ENCODE assay signal across 11 cellular contexts in genomic region chr10:73742454-73742734, GRCh38. TPM values are rescaled to one million over a fixed set of nuclear protein-coding genes. Genes with fewer than 3 reads are reported as not detected.
DNase-seq lines count a peak whose midpoint lies in the region; ATAC-seq, FAIRE-seq and TF ChIP-seq lines count a peak whose summit lies in the region.
"Had no signal": no experiment of that assay in that cellular context is flagged by ENCODE, and none has a peak within 500 bp of the region (broad histone marks: within the 10 kb centered on the region; RNA-seq: fewer than 3 reads in every experiment).

No MANE protein-coding gene starts in this region.

- no peak overlapping the region for H3K18ac ChIP-seq in IMR-90 (ENCODE audit: low read depth, low read length)

- TF ChIP-seq CTCF in Caco-2 (IDR thresholded peaks at IDR 0.05; ENCODE audit: insufficient read depth in 1 of 2, low read depth in 1 of 2, low read length in 1 of 2, severe bottlenecking in 1 of 2, unreplicated experiment in 1 of 2) (no peak), IMR-90 (conservative IDR thresholded peaks at IDR 0.05; ENCODE audit: low read depth, low read length) (no peak), K562 (IDR thresholded peaks at IDR 0.05 in 2 of 3, conservative IDR thresholded peaks at IDR 0.05 in 1 of 3; ENCODE audit: insufficient read depth in 2 of 3, low read depth in 1 of 3, low read length in 3 of 3) (no peak), natural killer cell (IDR thresholded peaks at IDR 0.05) (no peak), lower leg skin (IDR thresholded peaks at IDR 0.05) (no peak)

- no peak for FAIRE-seq in K562 (lab: Jason Lieb, UNC)

- H3K36me3 Mint-ChIP-seq in Caco-2 (ENCODE audit: insufficient read depth, unreplicated experiment), result peaks cover 42% of the 10 kb centered on the region
- no peaks in the 10 kb centered on the region for H3K36me3 Mint-ChIP-seq in natural killer cell

- dilution Hi-C loops in IMR-90 (cut with HindIII; ENCODE audit: low sequenced_read_pairs, unreplicated experiment), result no loop called here

- no peak overlapping the region for H3K23ac ChIP-seq in IMR-90 (ENCODE audit: low read depth, low read length)

- no TSS peak for BruUV-seq in Caco-2 (replicated peaks; lab: Mats Ljungman, UMichigan)
- no TSS peak for BruUV-seq in IMR-90 (replicated peaks; lab: Mats Ljungman, UMichigan)
- no TSS peak for BruUV-seq in K562 (replicated peaks; lab: Mats Ljungman, UMichigan)

- H2BK120ac ChIP-seq in IMR-90 (ENCODE audit: low read depth, low read length), result no peak overlapping the region

- no peak overlapping the region for H3K14ac ChIP-seq in IMR-90 (replicated peaks; ENCODE audit: low read depth, low read length)

- H4K20me1 ChIP-seq in IMR-90 (ENCODE audit: insufficient read depth, low read length), result peaks cover 3% of the 10 kb centered on the region; the same call in 1 of the 2 replicates
- no peaks in the 10 kb centered on the region for H4K20me1 ChIP-seq in K562 (replicated peaks; ENCODE audit: control insufficient read depth, insufficient read depth, low read length)

- peak overlapping the region; percentile 99 for H3K27ac Mint-ChIP-seq in Caco-2 (ENCODE audit: unreplicated experiment)
- peak overlapping the region; percentile 98 to 99 for H3K27ac Mint-ChIP-seq in natural killer cell

- H3K4me1 ChIP-seq in Caco-2 (peaks cover 6% of the 10 kb centered on the region; the same call in 1 of the 2 replicates), IMR-90 (ENCODE audit: control insufficient read depth, insufficient read depth, low read length) (peaks cover 2% of the 10 kb centered on the region; the same call in 1 of the 2 replicates), K562 (replicated peaks in 1 of 2; ENCODE audit: control insufficient read depth in 2 of 2, insufficient read depth in 2 of 2, low read length in 2 of 2) (peaks cover 5 to 21% of the 10 kb centered on the region in 2 experiments; a peak in 3 of 5 replicates)

- H2BK20ac ChIP-seq in IMR-90 (ENCODE audit: low read depth, low read length), result no peak overlapping the region

- H3K36me3 ChIP-seq in Caco-2 (ENCODE audit: control insufficient read depth, insufficient read depth, low read length) (no peaks in the 10 kb centered on the region), IMR-90 (ENCODE audit: control insufficient read depth, insufficient read depth, low read length) (peaks cover 12% of the 10 kb centered on the region; the same call in 1 of the 2 replicates), K562 (ENCODE audit: control insufficient read depth, insufficient read depth, low read length) (peaks cover 38% of the 10 kb centered on the region)

- TF ChIP-seq RAD21 in IMR-90 (IDR thresholded peaks at IDR 0.05; ENCODE audit: low read length) (no peak), K562 (CRISPR knock-in tag; conservative IDR thresholded peaks at IDR 0.05 in 1 of 2, IDR thresholded peaks at IDR 0.05 in 1 of 2) (no peak)

- H3K4me3 Mint-ChIP-seq in Caco-2 (ENCODE audit: unreplicated experiment), result no peak overlapping the region
- peak overlapping the region; percentile 65 for H3K4me3 Mint-ChIP-seq in natural killer cell

- H3K79me1 ChIP-seq in IMR-90 (ENCODE audit: low read depth in 1 of 2, low read length in 2 of 2), result peaks cover 19 to 55% of the 10 kb centered on the region in 2 experiments

- H3K56ac ChIP-seq in IMR-90 (ENCODE audit: extremely low read depth, insufficient read depth, low read length), result no peak overlapping the region

- no peak overlapping the region for H2AFZ ChIP-seq in IMR-90 (replicated peaks; ENCODE audit: low read length, poor library complexity)
- H2AFZ ChIP-seq in K562 (ENCODE audit: low read depth, low read length), result no peak overlapping the region

- H3K4me3 ChIP-seq in Caco-2 (ENCODE audit: low read depth, low read length), result no peak overlapping the region
- H3K4me3 ChIP-seq in IMR-90 (ENCODE audit: insufficient read depth, low read depth, low read length), result no peak overlapping the region
- H3K4me3 ChIP-seq in K562, result no peak overlapping the region
- no peak overlapping the region for H3K4me3 ChIP-seq in lower leg skin (ENCODE audit: low read depth, poor library complexity, severe bottlenecking)

- no peak overlapping the region for H3K27ac ChIP-seq in IMR-90 (ENCODE audit: insufficient read depth, low read length)
- peak overlapping the region; percentile 99 for H3K27ac ChIP-seq in K562 (ENCODE audit: extremely low read depth, low read depth, low read length)

- in situ Hi-C loops in IMR-90 (cut with MboI; ENCODE audit: low sequenced_read_pairs) (no loop called here), K562 (cut with MboI) (no loop called here)

- POLR2A ChIA-PET in Caco-2 (lab: Charles Lee) (interaction anchor here (2.0 kb wide), 1 partner anchor 12 kb away, joined by 11 read pairs; no protein-coding TSS in a partner anchor), IMR-90 (lab: Charles Lee; ENCODE audit: unreplicated experiment) (no interaction called here), K562 (lab: Yijun Ruan, JAX) (interaction anchor here (0.6 to 6.3 kb wide), 9 partner anchors 10 to 74 kb away, joined by 3 to 118 read pairs (median 4); partner anchors contain the start of gene CHCHD1)

- H3K79me2 ChIP-seq in K562 (ENCODE audit: control insufficient read depth, insufficient read depth, low read length), result peaks cover 56% of the 10 kb centered on the region

- TF ChIP-seq EP300 in K562 (IDR thresholded peaks at IDR 0.05; ENCODE audit: low read length), result no peak

- CTCF ChIA-PET in Caco-2 (lab: Charles Lee), result no interaction called here
- CTCF ChIA-PET in IMR-90 (lab: Yijun Ruan, JAX), result no interaction called here
- CTCF ChIA-PET in K562 (lab: Yijun Ruan, JAX; ENCODE audit: low intra/inter-chr PET ratio), result no interaction called here

- TF ChIP-seq POLR2A in IMR-90 (IDR thresholded peaks at IDR 0.05; ENCODE audit: low read depth, low read length) (no peak), K562 (conservative IDR thresholded peaks at IDR 0.05) (peak; percentile 63), lower leg skin (IDR thresholded peaks at IDR 0.05) (no peak)

- 94% methylated on average over 5 of the region's 5 CpGs; no CpG with 5 or more reads in 1 of the 2 experiments for WGBS in IMR-90 (ENCODE audit: extremely low coverage in 2 of 2, insufficient read length in 1 of 2), 2 experiments
- WGBS in K562 (ENCODE audit: insufficient coverage, low coverage, missing lambda C conversion rate), result 80% methylated on average over 5 of the region's 5 CpGs
- 90 to 93% methylated on average over 5 of the region's 5 CpGs for WGBS in lower leg skin, 2 donors

- H3K27me3 ChIP-seq in Caco-2 (replicated peaks; ENCODE audit: control insufficient read depth, insufficient read depth, low read length), result no peaks in the 10 kb centered on the region
- no peaks in the 10 kb centered on the region for H3K27me3 ChIP-seq in IMR-90 (ENCODE audit: control insufficient read depth, insufficient read depth, low read length)
- no peaks in the 10 kb centered on the region for H3K27me3 ChIP-seq in K562 (ENCODE audit: control insufficient read depth in 2 of 2, insufficient read depth in 2 of 2, low read length in 2 of 2)

- H4K91ac ChIP-seq in IMR-90 (ENCODE audit: insufficient read depth, low read depth, low read length), result no peak overlapping the region

- H2BK15ac ChIP-seq in IMR-90 (ENCODE audit: low read depth, low read length), result no peak overlapping the region

- H3K9me3 Mint-ChIP-seq in Caco-2 (ENCODE audit: unreplicated experiment) (no peaks in the 10 kb centered on the region), natural killer cell (no peaks in the 10 kb centered on the region)

- DNase-seq in Caco-2 (no peak), IMR-90 (no peak), K562 (ENCODE audit: extremely low read depth in 1 of 4, low spot score in 3 of 4) (peak in 1 of 4 experiments; percentile 19), natural killer cell (no peak), lower leg skin (ENCODE audit: low spot score in 2 of 2) (no peak), AML-193 (lab: John Stamatoyannopoulos, UW) (no peak)
- DNase-seq: activated gamma-delta T cell; central memory CD4-positive, alpha-beta T cell; NCI-H1092; Right ventricle myocardium superior had no signal

- no peak overlapping the region for H2BK5ac ChIP-seq in IMR-90 (ENCODE audit: low read depth, low read length, poor library complexity, severe bottlenecking)

- intact Hi-C loops in Caco-2 (cut with micrococcal nuclease; ENCODE audit: unreplicated experiment) (loop anchor here (5.0 kb wide), 1 partner anchor 45 kb away; the partner anchor contains the start of gene ZSWIM8), IMR-90 (cut with micrococcal nuclease) (loop anchor here (10.0 kb wide), 1 partner anchor 218 kb away; no protein-coding TSS in a partner anchor), K562 (cut with micrococcal nuclease) (loop anchor here (5.0 kb wide), 1 partner anchor 90 kb away; no protein-coding TSS in a partner anchor), natural killer cell (cut with micrococcal nuclease) (no loop called here), lower leg skin (cut with DNase I; ENCODE audit: low total_unique reads) (no loop called here)

- 0 out of 2 replicates have a peak, but pooled peaks cover 3% of the 10 kb centered on the region for H3K9me1 ChIP-seq in IMR-90 (ENCODE audit: insufficient read depth, low read length)
- no peaks in the 10 kb centered on the region for H3K9me1 ChIP-seq in K562 (ENCODE audit: control insufficient read depth, insufficient read depth, low read length)

- no peak overlapping the region for H3K9ac ChIP-seq in IMR-90 (ENCODE audit: low read depth, low read length)
- H3K9ac ChIP-seq in K562 (ENCODE audit: insufficient read depth in 1 of 2, low read depth in 2 of 2, low read length in 2 of 2), result peak overlapping the region in 1 of 2 experiments; percentile 16; a peak in 1 of 4 replicates

- H3K9me3 ChIP-seq in Caco-2 (no peaks in the 10 kb centered on the region), IMR-90 (ENCODE audit: control insufficient read depth, insufficient read depth, low read length) (no peaks in the 10 kb centered on the region), K562 (replicated peaks; ENCODE audit: control insufficient read depth, insufficient read depth, low read depth, low read length) (no peaks in the 10 kb centered on the region)

- no peak overlapping the region for H4K8ac ChIP-seq in IMR-90 (ENCODE audit: low read depth in 2 of 2, low read length in 2 of 2)

- no peak overlapping the region for H2AK9ac ChIP-seq in IMR-90 (replicated peaks; ENCODE audit: low read depth, low read length, poor library complexity)

- H3K27me3 Mint-ChIP-seq in Caco-2 (ENCODE audit: insufficient read depth, unreplicated experiment) (no peaks in the 10 kb centered on the region), natural killer cell (ENCODE audit: low read depth in 2 of 2) (no peaks in the 10 kb centered on the region)

- no peak overlapping the region for H3K4me2 ChIP-seq in IMR-90 (ENCODE audit: low read depth, low read length)
- H3K4me2 ChIP-seq in K562 (ENCODE audit: insufficient read depth, low read length), result no peak overlapping the region; the same call in 1 of the 2 replicates

- no peak overlapping the region for H3K4ac ChIP-seq in IMR-90 (ENCODE audit: low read depth, low read length)

- peak overlapping the region; percentile 25; the same call in 1 of the 2 replicates for H4K5ac ChIP-seq in IMR-90 (ENCODE audit: low read depth, low read length)

- H3K4me1 Mint-ChIP-seq in Caco-2 (ENCODE audit: low read depth, unreplicated experiment) (peaks cover 6% of the 10 kb centered on the region), natural killer cell (peaks cover 27 to 32% of the 10 kb centered on the region in 2 donors)

- no peak for ATAC-seq in IMR-90 (ENCODE audit: low read depth)
- ATAC-seq in K562, result no peak
- ATAC-seq in natural killer cell, result no peak
- no peak for ATAC-seq in GM21447 (IDR thresholded peaks at IDR 0.05; ENCODE audit: unreplicated experiment)

- no peak overlapping the region for H2AK5ac ChIP-seq in IMR-90 (ENCODE audit: low read depth, low read length)

RNA-seq across cellular contexts. Expression of gene SEC24C, which starts 1.8 kb away (rescaled TPM):
- total RNA-seq in Caco-2 (2022) (91.0 and 91.2 TPM in 2 replicates), IMR-90 (2012; rRNA removed) (66.4 and 74.2 TPM in 2 replicates), K562 (2014; rRNA removed) (70.5 and 99.4 TPM in 2 replicates), K562 (2014; rRNA removed; fragmentation: Illumina TruSeq; extraction: Trizol) (48.6 and 48.7 TPM in 2 replicates), K562 (2015; rRNA removed; fragmentation: Illumina TruSeq; extraction: Trizol) (55.5 and 59.4 TPM in 2 replicates), K562 (2021) (103 and 115 TPM in 2 replicates), natural killer cell (100 to 1,000 TPM; 153 to 161 (median 160) TPM), lower leg skin (10 to 100 TPM; 45.5 to 60.3 (median 58.1) TPM)
- polyA plus RNA-seq in IMR-90 (2012; rRNA removed) (84.2 and 88.9 TPM in 2 replicates), K562 (2011; rRNA removed) (97.4 and 150 TPM in 2 replicates), K562 (2014; fragmentation: Illumina TruSeq; extraction: Trizol) (108 and 110 TPM in 2 replicates), K562 (2014; fragmentation: Nextera tagmentation; extraction: Ambion mirVana) (10 to 100 TPM; 19.0 to 88.4 TPM), K562 (2014; rRNA removed) (64.7 and 68.8 TPM in 2 replicates)
- polyA plus RNA-seq in IMR-90 (2012; cell fraction: cytosol; rRNA removed), result 40.7 and 47.2 TPM in 2 replicates
- polyA plus RNA-seq in IMR-90 (2012; cell fraction: nucleus; rRNA removed; ENCODE audit: low replicate concordance), result 163 and 208 TPM in 2 replicates
- total RNA-seq in K562 (2011; cell fraction: chromatin; rRNA removed; ENCODE audit: low replicate concordance), result 185 and 253 TPM in 2 replicates
- 121 and 131 TPM in 2 replicates for total RNA-seq in K562 (2011; cell fraction: nucleolus; rRNA removed)
- 132 and 136 TPM in 2 replicates for total RNA-seq in K562 (2011; cell fraction: nucleoplasm; rRNA removed)
- 116 and 140 TPM in 2 replicates for polyA plus RNA-seq in K562 (2011; cell fraction: cytosol; rRNA removed)
- 227 TPM in 2 replicates for polyA plus RNA-seq in K562 (2011; cell fraction: nucleus; rRNA removed)
- 94.4 and 137 TPM in 2 replicates for polyA plus RNA-seq in K562 (2012)
- polyA minus RNA-seq in K562 (2011; rRNA and poly(A)+ RNA removed), result 164 and 184 TPM in 2 replicates
- 98.3 and 102 TPM in 2 replicates for polyA minus RNA-seq in K562 (2011; cell fraction: cytosol; rRNA and poly(A)+ RNA removed)
- polyA minus RNA-seq in K562 (2011; cell fraction: nucleus; rRNA and poly(A)+ RNA removed), result 40.7 and 54.6 TPM in 2 replicates

RNA-seq across cellular contexts. Expression of gene CHCHD1, which starts 39.5 kb away (rescaled TPM):
- total RNA-seq in Caco-2 (2022) (42.0 and 44.1 TPM in 2 replicates), IMR-90 (2012; rRNA removed) (11.5 and 13.9 TPM in 2 replicates), K562 (2014; rRNA removed) (82.9 and 130 TPM in 2 replicates), K562 (2014; rRNA removed; fragmentation: Illumina TruSeq; extraction: Trizol) (68.2 and 79.6 TPM in 2 replicates), K562 (2015; rRNA removed; fragmentation: Illumina TruSeq; extraction: Trizol) (69.6 and 83.4 TPM in 2 replicates), K562 (2021) (52.9 and 54.9 TPM in 2 replicates), natural killer cell (1 to 10 TPM; 5.2 to 7.0 (median 5.9) TPM), lower leg skin (10 to 100 TPM; 27.6 to 36.5 (median 34.2) TPM)
- polyA plus RNA-seq in IMR-90 (2012; rRNA removed) (21.0 and 24.9 TPM in 2 replicates), K562 (2011; rRNA removed) (84.9 and 110 TPM in 2 replicates), K562 (2014; fragmentation: Illumina TruSeq; extraction: Trizol) (59.5 and 75.0 TPM in 2 replicates), K562 (2014; fragmentation: Nextera tagmentation; extraction: Ambion mirVana) (100 to 1,000 TPM in 1 of 2 experiments, 10 to 100 TPM in 1; 89.7 to 114 TPM), K562 (2014; rRNA removed) (126 and 135 TPM in 2 replicates)
- polyA plus RNA-seq in IMR-90 (2012; cell fraction: cytosol; rRNA removed), result 25.6 and 36.2 TPM in 2 replicates
- 5.7 and 15.2 TPM in 2 replicates for polyA plus RNA-seq in IMR-90 (2012; cell fraction: nucleus; rRNA removed; ENCODE audit: low replicate concordance)
- total RNA-seq in K562 (2011; cell fraction: chromatin; rRNA removed; ENCODE audit: low replicate concordance), result 21.6 and 37.5 TPM in 2 replicates
- 20.1 and 25.8 TPM in 2 replicates for total RNA-seq in K562 (2011; cell fraction: nucleolus; rRNA removed)
- total RNA-seq in K562 (2011; cell fraction: nucleoplasm; rRNA removed), result 37.9 and 46.2 TPM in 2 replicates
- polyA plus RNA-seq in K562 (2011; cell fraction: cytosol; rRNA removed), result 54.8 and 55.0 TPM in 2 replicates
- polyA plus RNA-seq in K562 (2011; cell fraction: nucleus; rRNA removed), result 33.4 and 48.1 TPM in 2 replicates
- 70.3 and 131 TPM in 2 replicates for polyA plus RNA-seq in K562 (2012)
- polyA minus RNA-seq in K562 (2011; rRNA and poly(A)+ RNA removed), result 21.0 and 21.1 TPM in 2 replicates
- 11.0 and 14.1 TPM in 2 replicates for polyA minus RNA-seq in K562 (2011; cell fraction: cytosol; rRNA and poly(A)+ RNA removed)
- polyA minus RNA-seq in K562 (2011; cell fraction: nucleus; rRNA and poly(A)+ RNA removed), result 11.0 and 27.2 TPM in 2 replicates

RNA-seq across cellular contexts. Expression of gene ZSWIM8, which starts 43.0 kb away (rescaled TPM):
- total RNA-seq in Caco-2 (2022) (93.2 and 103 TPM in 2 replicates), IMR-90 (2012; rRNA removed) (16.8 and 16.9 TPM in 2 replicates), K562 (2014; rRNA removed) (21.9 and 34.2 TPM in 2 replicates), K562 (2014; rRNA removed; fragmentation: Illumina TruSeq; extraction: Trizol) (14.9 and 15.0 TPM in 2 replicates), K562 (2015; rRNA removed; fragmentation: Illumina TruSeq; extraction: Trizol) (26.7 and 30.0 TPM in 2 replicates), K562 (2021) (43.4 and 45.6 TPM in 2 replicates), natural killer cell (100 to 1,000 TPM; 157 to 161 (median 159) TPM), lower leg skin (100 to 1,000 TPM in 3 of 4 donors, 10 to 100 TPM in 1; 99.0 to 262 (median 108) TPM)
- polyA plus RNA-seq in IMR-90 (2012; rRNA removed) (103 and 119 TPM in 2 replicates), K562 (2011; rRNA removed) (35.1 and 76.4 TPM in 2 replicates), K562 (2014; fragmentation: Illumina TruSeq; extraction: Trizol) (40.7 and 51.3 TPM in 2 replicates), K562 (2014; fragmentation: Nextera tagmentation; extraction: Ambion mirVana) (1 to 10 TPM; 5.6 to 6.2 TPM), K562 (2014; rRNA removed) (38.4 and 47.8 TPM in 2 replicates)
- 27.6 and 89.3 TPM in 2 replicates for polyA plus RNA-seq in IMR-90 (2012; cell fraction: cytosol; rRNA removed)
- polyA plus RNA-seq in IMR-90 (2012; cell fraction: nucleus; rRNA removed; ENCODE audit: low replicate concordance), result 319 and 862 TPM in 2 replicates
- total RNA-seq in K562 (2011; cell fraction: chromatin; rRNA removed; ENCODE audit: low replicate concordance), result 202 and 543 TPM in 2 replicates
- total RNA-seq in K562 (2011; cell fraction: nucleolus; rRNA removed), result 249 and 295 TPM in 2 replicates
- total RNA-seq in K562 (2011; cell fraction: nucleoplasm; rRNA removed), result 177 and 202 TPM in 2 replicates
- polyA plus RNA-seq in K562 (2011; cell fraction: cytosol; rRNA removed), result 51.3 and 87.4 TPM in 2 replicates
- polyA plus RNA-seq in K562 (2011; cell fraction: nucleus; rRNA removed), result 367 and 476 TPM in 2 replicates
- 41.4 and 84.7 TPM in 2 replicates for polyA plus RNA-seq in K562 (2012)
- 34.3 and 47.0 TPM in 2 replicates for polyA minus RNA-seq in K562 (2011; rRNA and poly(A)+ RNA removed)
- polyA minus RNA-seq in K562 (2011; cell fraction: cytosol; rRNA and poly(A)+ RNA removed), result 38.9 and 42.1 TPM in 2 replicates
- polyA minus RNA-seq in K562 (2011; cell fraction: nucleus; rRNA and poly(A)+ RNA removed), result 56.4 and 72.0 TPM in 2 replicates

RNA-seq across cellular contexts. Expression of gene AGAP5, which starts 44.5 kb away (rescaled TPM):
- total RNA-seq in Caco-2 (2022) (14.3 and 16.7 TPM in 2 replicates), IMR-90 (2012; rRNA removed) (1.4 and 1.8 TPM in 2 replicates), K562 (2014; rRNA removed) (1.2 and 3.5 TPM in 2 replicates), K562 (2014; rRNA removed; fragmentation: Illumina TruSeq; extraction: Trizol) (3.7 and 5.3 TPM in 2 replicates), K562 (2015; rRNA removed; fragmentation: Illumina TruSeq; extraction: Trizol) (6.1 and 6.2 TPM in 2 replicates), K562 (2021) (5.1 and 5.6 TPM in 2 replicates), natural killer cell (10 to 100 TPM in 1 of 3 donors, 1 to 10 TPM in 2; 8.4 to 14.6 (median 9.4) TPM), lower leg skin (10 to 100 TPM in 1 of 4 donors, 1 to 10 TPM in 3; 3.0 to 11.2 (median 5.2) TPM)
- polyA plus RNA-seq in IMR-90 (2012; rRNA removed) (4.1 TPM in 2 replicates), K562 (2011; rRNA removed) (7.5 and 10.1 TPM in 2 replicates), K562 (2014; fragmentation: Illumina TruSeq; extraction: Trizol) (5.4 and 7.0 TPM in 2 replicates), K562 (2014; fragmentation: Nextera tagmentation; extraction: Ambion mirVana) (under 1 TPM; 0.32 to 0.66 TPM), K562 (2014; rRNA removed) (5.0 and 6.8 TPM in 2 replicates)
- 1.2 and 1.5 TPM in 2 replicates for polyA plus RNA-seq in IMR-90 (2012; cell fraction: cytosol; rRNA removed)
- polyA plus RNA-seq in IMR-90 (2012; cell fraction: nucleus; rRNA removed; ENCODE audit: low replicate concordance), result 32.0 and 39.3 TPM in 2 replicates
- total RNA-seq in K562 (2011; cell fraction: chromatin; rRNA removed; ENCODE audit: low replicate concordance), result 22.4 and 44.9 TPM in 2 replicates
- 12.0 and 15.7 TPM in 2 replicates for total RNA-seq in K562 (2011; cell fraction: nucleolus; rRNA removed)
- total RNA-seq in K562 (2011; cell fraction: nucleoplasm; rRNA removed), result 23.0 and 30.7 TPM in 2 replicates
- polyA plus RNA-seq in K562 (2011; cell fraction: cytosol; rRNA removed), result 4.1 and 5.4 TPM in 2 replicates
- 35.9 and 45.0 TPM in 2 replicates for polyA plus RNA-seq in K562 (2011; cell fraction: nucleus; rRNA removed)
- polyA plus RNA-seq in K562 (2012), result 3.9 and 9.2 TPM in 2 replicates
- 5.3 and 5.7 TPM in 2 replicates for polyA minus RNA-seq in K562 (2011; rRNA and poly(A)+ RNA removed)
- polyA minus RNA-seq in K562 (2011; cell fraction: cytosol; rRNA and poly(A)+ RNA removed), result 1.2 and 2.4 TPM in 2 replicates
- 4.8 and 9.8 TPM in 2 replicates for polyA minus RNA-seq in K562 (2011; cell fraction: nucleus; rRNA and poly(A)+ RNA removed)

Comparison
In these comparisons a context has a peak if more than half of its experiments do, and no peak if none do; other contexts are left out.
1. intact Hi-C loops: an anchor here in Caco-2 (5.0 kb wide), IMR-90 (10.0 kb wide) and K562 (5.0 kb wide); none called in natural killer cell and lower leg skin.